ENCODE assay signal across 8 cellular contexts in genomic region chr19:40529093-40529954, GRCh38. TPM values are rescaled to one million over a fixed set of nuclear protein-coding genes. Genes with fewer than 3 reads are reported as not detected.
DNase-seq lines count a peak whose midpoint lies in the region; ATAC-seq and TF ChIP-seq lines count a peak whose summit lies in the region.

No MANE protein-coding gene starts in this region.

- peaks cover 0 to 5% (median under 1%) of the 10 kb centered on the region in 4 donors for H3K9me3 ChIP-seq in liver (ENCODE audit: control insufficient read depth in 4 of 4, low read length in 3 of 4)

- DNase-seq in DMS79 (lab: John Stamatoyannopoulos, UW) (peak; percentile 82), NCI-H524 treated with DMSO at 0.1 percent for 48 hours (lab: John Stamatoyannopoulos, UW) (peak; percentile 73)
- peak; percentile 80 to 87 for DNase-seq in activated CD4-positive, alpha-beta T cell treated with anti-CD3 and anti-CD28 coated beads, Interleukin-2, amount 50 U/mL, for 24 hours (ENCODE audit: low read depth in 1 of 2, low spot score in 1 of 2)
- DNase-seq in stimulated activated CD4-positive, alpha-beta T cell treated with anti-CD3 and anti-CD28 coated beads, Interleukin-2, amount 100 ng/mL, for 24 hours, result peak; percentile 87 to 90

- peaks cover 0 to 9% (median 5%) of the 10 kb centered on the region in 4 donors for H3K4me1 ChIP-seq in liver (ENCODE audit: control insufficient read depth in 4 of 4, insufficient read depth in 4 of 4, low read length in 3 of 4)

- H3K36me3 Mint-ChIP-seq in dendritic cell treated with granulocyte-macrophage colony-stimulating factor and Interleukin-4, amounts not matched to agents 40 ng/mL and 50 ng/mL, for 4 days (ENCODE audit: low read depth), result no peaks in the 10 kb centered on the region

- peak; percentile 59 to 74 for TF ChIP-seq RAD21 in liver (IDR thresholded peaks at IDR 0.05)

- no peaks in the 10 kb centered on the region for H3K27me3 ChIP-seq in liver (ENCODE audit: control insufficient read depth in 4 of 4, insufficient read depth in 4 of 4, low read length in 3 of 4)

- 3% methylated on average over 54 of the region's 54 CpGs for WGBS in liver

- peak overlapping the region; percentile 55 for H3K4me3 Mint-ChIP-seq in dendritic cell treated with granulocyte-macrophage colony-stimulating factor and Interleukin-4, amounts not matched to agents 40 ng/mL and 50 ng/mL, for 4 days

- H3K27me3 Mint-ChIP-seq in dendritic cell treated with granulocyte-macrophage colony-stimulating factor and Interleukin-4, amounts not matched to agents 40 ng/mL and 50 ng/mL, for 4 days, result peaks cover 72% of the 10 kb centered on the region

- no peak overlapping the region for H3K9ac ChIP-seq in liver (ENCODE audit: low read depth in 1 of 2, low read length in 2 of 2)

- peaks cover 15% of the 10 kb centered on the region for H3K4me1 Mint-ChIP-seq in dendritic cell treated with granulocyte-macrophage colony-stimulating factor and Interleukin-4, amounts not matched to agents 40 ng/mL and 50 ng/mL, for 4 days (ENCODE audit: low read depth)

- ATAC-seq in HG03354 (IDR thresholded peaks at IDR 0.05; ENCODE audit: poor library complexity, severe bottlenecking, unreplicated experiment) (peak; percentile 63), GM21528 (IDR thresholded peaks at IDR 0.05; ENCODE audit: low FRiP score, unreplicated experiment) (no peak)

- H3K9me3 Mint-ChIP-seq in dendritic cell treated with granulocyte-macrophage colony-stimulating factor and Interleukin-4, amounts not matched to agents 40 ng/mL and 50 ng/mL, for 4 days, result no peaks in the 10 kb centered on the region

- intact Hi-C loops in dendritic cell treated with granulocyte-macrophage colony-stimulating factor and Interleukin-4, amounts not matched to agents 40 ng/mL and 50 ng/mL, for 4 days (cut with micrococcal nuclease), result loop anchor here (2.0 to 5.0 kb wide), 3 partner anchors 37 to 68 kb away; partner anchors contain the start of genes BLVRB and SPTBN4

- no peak overlapping the region for H3K27ac ChIP-seq in liver (ENCODE audit: low read depth in 1 of 2, low read length in 2 of 2)

- H3K36me3 ChIP-seq in liver (ENCODE audit: control insufficient read depth in 4 of 4, insufficient read depth in 3 of 4, low read depth in 1 of 4, low read length in 3 of 4), result no peaks in the 10 kb centered on the region

- H3K27ac Mint-ChIP-seq in dendritic cell treated with granulocyte-macrophage colony-stimulating factor and Interleukin-4, amounts not matched to agents 40 ng/mL and 50 ng/mL, for 4 days, result no peak overlapping the region

- TF ChIP-seq CTCF in liver (IDR thresholded peaks at IDR 0.05; ENCODE audit: low read depth, low read length, missing input control), result peak; percentile 92

- H3K4me3 ChIP-seq in liver (ENCODE audit: low read depth in 1 of 3, low read length in 3 of 3), result peak overlapping the region; percentile 17 to 52 (median 46)

TF ChIP-seq in liver, 16 proteins besides CTCF, POLR2A, EP300 and RAD21:
- no peak for TF ChIP-seq SP1 (IDR thresholded peaks at IDR 0.05)
- TF ChIP-seq JUND (IDR thresholded peaks at IDR 0.05), result no peak
- no peak for TF ChIP-seq FOXA2 (IDR thresholded peaks at IDR 0.05)
- TF ChIP-seq, protein P1, sequence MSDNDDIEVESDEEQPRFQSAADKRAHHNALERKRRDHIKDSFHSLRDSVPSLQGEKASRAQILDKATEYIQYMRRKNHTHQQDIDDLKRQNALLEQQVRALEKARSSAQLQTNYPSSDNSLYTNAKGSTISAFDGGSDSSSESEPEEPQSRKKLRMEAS (IDR thresholded peaks at IDR 0.05), result no peak
- no peak for TF ChIP-seq FOXA1 (IDR thresholded peaks at IDR 0.05)
- no peak for TF ChIP-seq RXRA (IDR thresholded peaks at IDR 0.05)
- peak; percentile 98 for TF ChIP-seq EGR1 (IDR thresholded peaks at IDR 0.05; ENCODE audit: low read depth in 2 of 2)
- TF ChIP-seq TAF1 (conservative IDR thresholded peaks at IDR 0.05), result no peak

RNA-seq across cellular contexts. Expression of gene SHKBP1, which starts 47.3 kb away (rescaled TPM):
- 10 to 100 TPM; 10.1 to 11.0 TPM for total RNA-seq in liver
- 10 to 100 TPM; 19.8 to 22.9 TPM for polyA plus RNA-seq in liver
